In genomic region chr9:14768561-14769234, GRCh38 we compare ENCODE assay signal across 10 cellular contexts. TPM values are rescaled to one million over a fixed set of nuclear protein-coding genes. Genes with fewer than 3 reads are reported as not detected.
A peak's percentile ranks its signal among the peaks of the same experiment; 100 is the strongest.
DNase-seq lines count a peak whose midpoint lies in the region; ATAC-seq, FAIRE-seq and TF ChIP-seq lines count a peak whose summit lies in the region.
"Had no signal": no experiment of that assay in that cellular context is flagged by ENCODE, and none has a peak within 500 bp of the region (broad histone marks: within the 10 kb centered on the region; RNA-seq: fewer than 3 reads in every experiment).

No MANE protein-coding gene starts in this region.

- peak; percentile 55 for TF ChIP-seq CTCF in bronchial epithelial cell (IDR thresholded peaks at IDR 0.05; ENCODE audit: insufficient read depth, low read length, severe bottlenecking)
- TF ChIP-seq CTCF in upper lobe of right lung (IDR thresholded peaks at IDR 0.05), result peak; percentile 79

- H3K9me3 ChIP-seq in upper lobe of right lung, result no peaks in the 10 kb centered on the region
- H3K9me3 ChIP-seq: neutrophil had no signal

- intact Hi-C loops in left colon (cut with DNase I, micrococcal nuclease), result loop anchor here in 1 of 2 donors (5.0 to 10.0 kb wide), 2 partner anchors 151 to 304 kb away; no protein-coding TSS in a partner anchor
- intact Hi-C loops in upper lobe of right lung (cut with DNase I), result loop anchor here (10.0 kb wide), 1 partner anchor 154 kb away; no protein-coding TSS in a partner anchor

- H3K36me3 ChIP-seq in bronchial epithelial cell (ENCODE audit: control insufficient read depth, insufficient read depth, low read length) (no peaks in the 10 kb centered on the region), upper lobe of right lung (no peaks in the 10 kb centered on the region)
- H3K36me3 ChIP-seq: neutrophil had no signal

- no peak for FAIRE-seq in bronchial epithelial cell (lab: Jason Lieb, UNC)

- H3K4me3 ChIP-seq in bronchial epithelial cell (ENCODE audit: low read depth, low read length), result no peak overlapping the region
- no peak overlapping the region for H3K4me3 ChIP-seq in upper lobe of right lung

- H3K4me1 ChIP-seq in upper lobe of right lung, result no peaks in the 10 kb centered on the region

- CTCF ChIA-PET in HEK293T (lab: Yijun Ruan, JAX), result interaction anchor here (0.6 to 1.3 kb wide), 6 partner anchors 19 to 1340 kb away, joined by 3 to 4 read pairs (median 3); no protein-coding TSS in a partner anchor

- peaks cover 1% of the 10 kb centered on the region for H3K27me3 ChIP-seq in bronchial epithelial cell (ENCODE audit: control insufficient read depth, insufficient read depth, low read length)
- no peaks in the 10 kb centered on the region for H3K27me3 ChIP-seq in upper lobe of right lung
- H3K27me3 ChIP-seq: neutrophil had no signal

- H3K27ac ChIP-seq in upper lobe of right lung, result no peak overlapping the region
- H3K27ac ChIP-seq: neutrophil had no signal

- ATAC-seq in left colon (peak; percentile 51), upper lobe of right lung (peak; percentile 69), GM19467 (IDR thresholded peaks at IDR 0.05; ENCODE audit: unreplicated experiment) (no peak)

- DNase-seq in DMS 273 treated with DMSO at 0.1 percent for 48 hours (lab: John Stamatoyannopoulos, UW) (peak; percentile 27), HEK293T (ENCODE audit: extremely low spot score) (peak; percentile 30), NCI-H526 treated with DMSO at 0.1 percent for 48 hours (lab: John Stamatoyannopoulos, UW) (peak; percentile 69), bronchial epithelial cell (ENCODE audit: low read depth) (peak; percentile 56), left colon (no peak), upper lobe of right lung (no peak)
- DNase-seq in activated CD4-positive, alpha-beta T cell treated with anti-CD3 and anti-CD28 coated beads for 1 hour, result no peak

- POLR2A ChIA-PET in HEK293T (lab: Yijun Ruan, JAX), result no interaction called here

TF ChIP-seq in HEK293T, 16 proteins besides CTCF, POLR2A, EP300 and RAD21:
- no peak for TF ChIP-seq FOXA1 (IDR thresholded peaks at IDR 0.05)
- TF ChIP-seq HDGF (IDR thresholded peaks at IDR 0.05; ENCODE audit: borderline replicate concordance), result no peak

RNA-seq across cellular contexts. Expression of gene CER1, which starts 46.2 kb away (rescaled TPM):
- total RNA-seq in bronchial epithelial cell (not detected in 2 replicates), left colon (not detected), upper lobe of right lung (not detected)
- total RNA-seq: T-helper 1 cell treated with Interleukin-12 subunit alpha and Interleukin-12 subunit beta and Interleukin-4 antibody, amounts not matched to agents 30 ng/mL and 1 ng/mL, for 36 hours had no signal

Comparison
In these comparisons a context has a peak if more than half of its experiments do, and no peak if none do; other contexts are left out.
1. DNase-seq: peak in DMS 273 treated with DMSO at 0.1 percent for 48 hours (single experiment), HEK293T (single experiment), NCI-H526 treated with DMSO at 0.1 percent for 48 hours (single experiment) and bronchial epithelial cell (single experiment); none in left colon (0 of 2), upper lobe of right lung (single experiment) and activated CD4-positive, alpha-beta T cell treated with anti-CD3 and anti-CD28 coated beads for 1 hour (single experiment).